In the genomic region with DNA sequence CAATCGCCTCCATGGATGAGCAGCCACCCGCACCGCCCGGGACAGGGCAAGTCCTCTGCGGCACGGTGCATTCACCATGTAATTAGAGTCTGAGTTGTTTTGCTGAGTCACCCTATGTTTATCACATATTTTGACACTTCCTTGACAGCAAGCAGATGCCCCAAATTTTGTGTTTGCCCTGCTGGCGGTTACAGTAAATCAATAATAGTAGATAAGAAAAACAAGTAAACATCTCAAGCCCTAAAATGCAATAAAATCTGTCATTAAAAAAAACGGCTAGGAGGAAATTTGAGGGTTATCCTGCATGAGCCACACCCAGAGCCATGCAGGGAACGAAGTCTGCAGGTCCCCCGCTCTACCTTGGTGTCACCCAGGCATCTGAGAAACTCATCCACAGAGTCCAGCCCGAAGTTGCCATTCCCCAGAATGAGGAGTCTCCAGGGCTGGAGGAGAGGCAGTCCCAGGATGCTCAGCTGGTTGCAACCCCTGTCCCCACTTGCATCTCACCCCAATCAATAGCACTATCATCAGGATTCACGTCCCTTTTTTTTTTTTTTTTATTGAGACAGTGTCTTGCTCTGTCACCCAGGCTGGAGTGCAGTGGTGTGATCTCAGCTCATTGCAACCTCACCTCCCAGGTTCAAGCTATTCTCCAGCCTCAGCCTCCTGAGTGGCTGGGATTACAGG, we compare ENCODE assay signal across 1 cellular context.
TF ChIP-seq lines count a peak whose summit lies in the region.

No MANE protein-coding gene starts in this region.

TF ChIP-seq in K562, 482 proteins besides CTCF, POLR2A, EP300 and RAD21 (continued from another document and continues in another):
- TF ChIP-seq, protein P1, sequence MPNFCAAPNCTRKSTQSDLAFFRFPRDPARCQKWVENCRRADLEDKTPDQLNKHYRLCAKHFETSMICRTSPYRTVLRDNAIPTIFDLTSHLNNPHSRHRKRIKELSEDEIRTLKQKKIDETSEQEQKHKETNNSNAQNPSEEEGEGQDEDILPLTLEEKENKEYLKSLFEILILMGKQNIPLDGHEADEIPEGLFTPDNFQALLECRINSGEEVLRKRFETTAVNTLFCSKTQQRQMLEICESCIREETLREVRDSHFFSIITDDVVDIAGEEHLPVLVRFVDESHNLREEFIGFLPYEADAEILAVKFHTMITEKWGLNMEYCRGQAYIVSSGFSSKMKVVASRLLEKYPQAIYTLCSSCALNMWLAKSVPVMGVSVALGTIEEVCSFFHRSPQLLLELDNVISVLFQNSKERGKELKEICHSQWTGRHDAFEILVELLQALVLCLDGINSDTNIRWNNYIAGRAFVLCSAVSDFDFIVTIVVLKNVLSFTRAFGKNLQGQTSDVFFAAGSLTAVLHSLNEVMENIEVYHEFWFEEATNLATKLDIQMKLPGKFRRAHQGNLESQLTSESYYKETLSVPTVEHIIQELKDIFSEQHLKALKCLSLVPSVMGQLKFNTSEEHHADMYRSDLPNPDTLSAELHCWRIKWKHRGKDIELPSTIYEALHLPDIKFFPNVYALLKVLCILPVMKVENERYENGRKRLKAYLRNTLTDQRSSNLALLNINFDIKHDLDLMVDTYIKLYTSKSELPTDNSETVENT (CRISPR knock-in tag; IDR thresholded peaks at IDR 0.05) = no peak
- TF ChIP-seq SMARCA5 (IDR thresholded peaks at IDR 0.05) (0 out of 2 replicates have a peak, but pooled peaks have one; percentile 28), ZNF384 (IDR thresholded peaks at IDR 0.05; ENCODE audit: low read depth, low read length) (peak; percentile 58), KAT2B (IDR thresholded peaks at IDR 0.05; ENCODE audit: low read depth, low read length) (no peak), HDAC3 (IDR thresholded peaks at IDR 0.05; ENCODE audit: borderline replicate concordance, partially characterized antibody) (peak; percentile 61), GATAD2A (IDR thresholded peaks at IDR 0.05) (no peak), ZSCAN29 (IDR thresholded peaks at IDR 0.05) (no peak), NEUROD1 (IDR thresholded peaks at IDR 0.05; ENCODE audit: borderline replicate concordance, low read depth, low read length, partially characterized antibody) (peak; percentile 67), TAF7 (tag; IDR thresholded peaks at IDR 0.05) (no peak), PHB2 (IDR thresholded peaks at IDR 0.05; ENCODE audit: low read depth) (no peak), KLF16 (IDR thresholded peaks at IDR 0.05) (no peak), BCOR (IDR thresholded peaks at IDR 0.05) (no peak), ZNF239 (CRISPR knock-in tag; IDR thresholded peaks at IDR 0.05) (no peak), TGIF2 (CRISPR knock-in tag; IDR thresholded peaks at IDR 0.05) (no peak), DDX20 (tag; IDR thresholded peaks at IDR 0.05; ENCODE audit: low read depth) (no peak), ATF7 (IDR thresholded peaks at IDR 0.05) (peak; percentile 71; the same call in 1 of the 2 replicates), HDAC6 (IDR thresholded peaks at IDR 0.05; ENCODE audit: low read depth, low read length) (no peak), TCFL5 (CRISPR knock-in tag; conservative IDR thresholded peaks at IDR 0.05) (no peak)
- TF ChIP-seq, protein P2, sequence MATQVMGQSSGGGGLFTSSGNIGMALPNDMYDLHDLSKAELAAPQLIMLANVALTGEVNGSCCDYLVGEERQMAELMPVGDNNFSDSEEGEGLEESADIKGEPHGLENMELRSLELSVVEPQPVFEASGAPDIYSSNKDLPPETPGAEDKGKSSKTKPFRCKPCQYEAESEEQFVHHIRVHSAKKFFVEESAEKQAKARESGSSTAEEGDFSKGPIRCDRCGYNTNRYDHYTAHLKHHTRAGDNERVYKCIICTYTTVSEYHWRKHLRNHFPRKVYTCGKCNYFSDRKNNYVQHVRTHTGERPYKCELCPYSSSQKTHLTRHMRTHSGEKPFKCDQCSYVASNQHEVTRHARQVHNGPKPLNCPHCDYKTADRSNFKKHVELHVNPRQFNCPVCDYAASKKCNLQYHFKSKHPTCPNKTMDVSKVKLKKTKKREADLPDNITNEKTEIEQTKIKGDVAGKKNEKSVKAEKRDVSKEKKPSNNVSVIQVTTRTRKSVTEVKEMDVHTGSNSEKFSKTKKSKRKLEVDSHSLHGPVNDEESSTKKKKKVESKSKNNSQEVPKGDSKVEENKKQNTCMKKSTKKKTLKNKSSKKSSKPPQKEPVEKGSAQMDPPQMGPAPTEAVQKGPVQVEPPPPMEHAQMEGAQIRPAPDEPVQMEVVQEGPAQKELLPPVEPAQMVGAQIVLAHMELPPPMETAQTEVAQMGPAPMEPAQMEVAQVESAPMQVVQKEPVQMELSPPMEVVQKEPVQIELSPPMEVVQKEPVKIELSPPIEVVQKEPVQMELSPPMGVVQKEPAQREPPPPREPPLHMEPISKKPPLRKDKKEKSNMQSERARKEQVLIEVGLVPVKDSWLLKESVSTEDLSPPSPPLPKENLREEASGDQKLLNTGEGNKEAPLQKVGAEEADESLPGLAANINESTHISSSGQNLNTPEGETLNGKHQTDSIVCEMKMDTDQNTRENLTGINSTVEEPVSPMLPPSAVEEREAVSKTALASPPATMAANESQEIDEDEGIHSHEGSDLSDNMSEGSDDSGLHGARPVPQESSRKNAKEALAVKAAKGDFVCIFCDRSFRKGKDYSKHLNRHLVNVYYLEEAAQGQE (CRISPR knock-in tag; IDR thresholded peaks at IDR 0.05; ENCODE audit: low read depth) = no peak
- TF ChIP-seq, protein P3, sequence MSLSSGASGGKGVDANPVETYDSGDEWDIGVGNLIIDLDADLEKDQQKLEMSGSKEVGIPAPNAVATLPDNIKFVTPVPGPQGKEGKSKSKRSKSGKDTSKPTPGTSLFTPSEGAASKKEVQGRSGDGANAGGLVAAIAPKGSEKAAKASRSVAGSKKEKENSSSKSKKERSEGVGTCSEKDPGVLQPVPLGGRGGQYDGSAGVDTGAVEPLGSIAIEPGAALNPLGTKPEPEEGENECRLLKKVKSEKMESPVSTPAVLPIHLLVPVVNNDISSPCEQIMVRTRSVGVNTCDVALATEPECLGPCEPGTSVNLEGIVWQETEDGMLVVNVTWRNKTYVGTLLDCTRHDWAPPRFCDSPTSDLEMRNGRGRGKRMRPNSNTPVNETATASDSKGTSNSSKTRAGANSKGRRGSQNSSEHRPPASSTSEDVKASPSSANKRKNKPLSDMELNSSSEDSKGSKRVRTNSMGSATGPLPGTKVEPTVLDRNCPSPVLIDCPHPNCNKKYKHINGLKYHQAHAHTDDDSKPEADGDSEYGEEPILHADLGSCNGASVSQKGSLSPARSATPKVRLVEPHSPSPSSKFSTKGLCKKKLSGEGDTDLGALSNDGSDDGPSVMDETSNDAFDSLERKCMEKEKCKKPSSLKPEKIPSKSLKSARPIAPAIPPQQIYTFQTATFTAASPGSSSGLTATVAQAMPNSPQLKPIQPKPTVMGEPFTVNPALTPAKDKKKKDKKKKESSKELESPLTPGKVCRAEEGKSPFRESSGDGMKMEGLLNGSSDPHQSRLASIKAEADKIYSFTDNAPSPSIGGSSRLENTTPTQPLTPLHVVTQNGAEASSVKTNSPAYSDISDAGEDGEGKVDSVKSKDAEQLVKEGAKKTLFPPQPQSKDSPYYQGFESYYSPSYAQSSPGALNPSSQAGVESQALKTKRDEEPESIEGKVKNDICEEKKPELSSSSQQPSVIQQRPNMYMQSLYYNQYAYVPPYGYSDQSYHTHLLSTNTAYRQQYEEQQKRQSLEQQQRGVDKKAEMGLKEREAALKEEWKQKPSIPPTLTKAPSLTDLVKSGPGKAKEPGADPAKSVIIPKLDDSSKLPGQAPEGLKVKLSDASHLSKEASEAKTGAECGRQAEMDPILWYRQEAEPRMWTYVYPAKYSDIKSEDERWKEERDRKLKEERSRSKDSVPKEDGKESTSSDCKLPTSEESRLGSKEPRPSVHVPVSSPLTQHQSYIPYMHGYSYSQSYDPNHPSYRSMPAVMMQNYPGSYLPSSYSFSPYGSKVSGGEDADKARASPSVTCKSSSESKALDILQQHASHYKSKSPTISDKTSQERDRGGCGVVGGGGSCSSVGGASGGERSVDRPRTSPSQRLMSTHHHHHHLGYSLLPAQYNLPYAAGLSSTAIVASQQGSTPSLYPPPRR (CRISPR knock-in tag; IDR thresholded peaks at IDR 0.05; ENCODE audit: borderline replicate concordance) = no peak
- TF ChIP-seq, protein P4, sequence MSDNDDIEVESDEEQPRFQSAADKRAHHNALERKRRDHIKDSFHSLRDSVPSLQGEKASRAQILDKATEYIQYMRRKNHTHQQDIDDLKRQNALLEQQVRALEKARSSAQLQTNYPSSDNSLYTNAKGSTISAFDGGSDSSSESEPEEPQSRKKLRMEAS (CRISPR knock-in tag; IDR thresholded peaks at IDR 0.05) = no peak
- TF ChIP-seq, protein P5, sequence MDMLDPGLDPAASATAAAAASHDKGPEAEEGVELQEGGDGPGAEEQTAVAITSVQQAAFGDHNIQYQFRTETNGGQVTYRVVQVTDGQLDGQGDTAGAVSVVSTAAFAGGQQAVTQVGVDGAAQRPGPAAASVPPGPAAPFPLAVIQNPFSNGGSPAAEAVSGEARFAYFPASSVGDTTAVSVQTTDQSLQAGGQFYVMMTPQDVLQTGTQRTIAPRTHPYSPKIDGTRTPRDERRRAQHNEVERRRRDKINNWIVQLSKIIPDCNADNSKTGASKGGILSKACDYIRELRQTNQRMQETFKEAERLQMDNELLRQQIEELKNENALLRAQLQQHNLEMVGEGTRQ (CRISPR knock-in tag; IDR thresholded peaks at IDR 0.05) = no peak
- TF ChIP-seq, protein P6, sequence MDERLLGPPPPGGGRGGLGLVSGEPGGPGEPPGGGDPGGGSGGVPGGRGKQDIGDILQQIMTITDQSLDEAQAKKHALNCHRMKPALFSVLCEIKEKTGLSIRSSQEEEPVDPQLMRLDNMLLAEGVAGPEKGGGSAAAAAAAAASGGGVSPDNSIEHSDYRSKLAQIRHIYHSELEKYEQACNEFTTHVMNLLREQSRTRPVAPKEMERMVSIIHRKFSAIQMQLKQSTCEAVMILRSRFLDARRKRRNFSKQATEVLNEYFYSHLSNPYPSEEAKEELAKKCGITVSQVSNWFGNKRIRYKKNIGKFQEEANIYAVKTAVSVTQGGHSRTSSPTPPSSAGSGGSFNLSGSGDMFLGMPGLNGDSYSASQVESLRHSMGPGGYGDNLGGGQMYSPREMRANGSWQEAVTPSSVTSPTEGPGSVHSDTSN (CRISPR knock-in tag; IDR thresholded peaks at IDR 0.05; ENCODE audit: low read depth) = 0 out of 2 replicates have a peak, but pooled peaks have one; percentile 7
- TF ChIP-seq, protein P6 (tag; conservative IDR thresholded peaks at IDR 0.05; ENCODE audit: low read depth) = peak; percentile 96
- TF ChIP-seq, protein P7, sequence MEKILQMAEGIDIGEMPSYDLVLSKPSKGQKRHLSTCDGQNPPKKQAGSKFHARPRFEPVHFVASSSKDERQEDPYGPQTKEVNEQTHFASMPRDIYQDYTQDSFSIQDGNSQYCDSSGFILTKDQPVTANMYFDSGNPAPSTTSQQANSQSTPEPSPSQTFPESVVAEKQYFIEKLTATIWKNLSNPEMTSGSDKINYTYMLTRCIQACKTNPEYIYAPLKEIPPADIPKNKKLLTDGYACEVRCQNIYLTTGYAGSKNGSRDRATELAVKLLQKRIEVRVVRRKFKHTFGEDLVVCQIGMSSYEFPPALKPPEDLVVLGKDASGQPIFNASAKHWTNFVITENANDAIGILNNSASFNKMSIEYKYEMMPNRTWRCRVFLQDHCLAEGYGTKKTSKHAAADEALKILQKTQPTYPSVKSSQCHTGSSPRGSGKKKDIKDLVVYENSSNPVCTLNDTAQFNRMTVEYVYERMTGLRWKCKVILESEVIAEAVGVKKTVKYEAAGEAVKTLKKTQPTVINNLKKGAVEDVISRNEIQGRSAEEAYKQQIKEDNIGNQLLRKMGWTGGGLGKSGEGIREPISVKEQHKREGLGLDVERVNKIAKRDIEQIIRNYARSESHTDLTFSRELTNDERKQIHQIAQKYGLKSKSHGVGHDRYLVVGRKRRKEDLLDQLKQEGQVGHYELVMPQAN (IDR thresholded peaks at IDR 0.05; ENCODE audit: borderline replicate concordance) = no peak
- TF ChIP-seq, protein P8, sequence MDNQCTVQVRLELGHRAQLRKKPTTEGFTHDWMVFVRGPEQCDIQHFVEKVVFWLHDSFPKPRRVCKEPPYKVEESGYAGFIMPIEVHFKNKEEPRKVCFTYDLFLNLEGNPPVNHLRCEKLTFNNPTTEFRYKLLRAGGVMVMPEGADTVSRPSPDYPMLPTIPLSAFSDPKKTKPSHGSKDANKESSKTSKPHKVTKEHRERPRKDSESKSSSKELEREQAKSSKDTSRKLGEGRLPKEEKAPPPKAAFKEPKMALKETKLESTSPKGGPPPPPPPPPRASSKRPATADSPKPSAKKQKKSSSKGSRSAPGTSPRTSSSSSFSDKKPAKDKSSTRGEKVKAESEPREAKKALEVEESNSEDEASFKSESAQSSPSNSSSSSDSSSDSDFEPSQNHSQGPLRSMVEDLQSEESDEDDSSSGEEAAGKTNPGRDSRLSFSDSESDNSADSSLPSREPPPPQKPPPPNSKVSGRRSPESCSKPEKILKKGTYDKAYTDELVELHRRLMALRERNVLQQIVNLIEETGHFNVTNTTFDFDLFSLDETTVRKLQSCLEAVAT (IDR thresholded peaks at IDR 0.05) = no peak
- TF ChIP-seq, protein P9, sequence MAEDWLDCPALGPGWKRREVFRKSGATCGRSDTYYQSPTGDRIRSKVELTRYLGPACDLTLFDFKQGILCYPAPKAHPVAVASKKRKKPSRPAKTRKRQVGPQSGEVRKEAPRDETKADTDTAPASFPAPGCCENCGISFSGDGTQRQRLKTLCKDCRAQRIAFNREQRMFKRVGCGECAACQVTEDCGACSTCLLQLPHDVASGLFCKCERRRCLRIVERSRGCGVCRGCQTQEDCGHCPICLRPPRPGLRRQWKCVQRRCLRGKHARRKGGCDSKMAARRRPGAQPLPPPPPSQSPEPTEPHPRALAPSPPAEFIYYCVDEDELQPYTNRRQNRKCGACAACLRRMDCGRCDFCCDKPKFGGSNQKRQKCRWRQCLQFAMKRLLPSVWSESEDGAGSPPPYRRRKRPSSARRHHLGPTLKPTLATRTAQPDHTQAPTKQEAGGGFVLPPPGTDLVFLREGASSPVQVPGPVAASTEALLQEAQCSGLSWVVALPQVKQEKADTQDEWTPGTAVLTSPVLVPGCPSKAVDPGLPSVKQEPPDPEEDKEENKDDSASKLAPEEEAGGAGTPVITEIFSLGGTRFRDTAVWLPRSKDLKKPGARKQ (CRISPR knock-in tag; IDR thresholded peaks at IDR 0.05) = no peak
- TF ChIP-seq, protein P10, sequence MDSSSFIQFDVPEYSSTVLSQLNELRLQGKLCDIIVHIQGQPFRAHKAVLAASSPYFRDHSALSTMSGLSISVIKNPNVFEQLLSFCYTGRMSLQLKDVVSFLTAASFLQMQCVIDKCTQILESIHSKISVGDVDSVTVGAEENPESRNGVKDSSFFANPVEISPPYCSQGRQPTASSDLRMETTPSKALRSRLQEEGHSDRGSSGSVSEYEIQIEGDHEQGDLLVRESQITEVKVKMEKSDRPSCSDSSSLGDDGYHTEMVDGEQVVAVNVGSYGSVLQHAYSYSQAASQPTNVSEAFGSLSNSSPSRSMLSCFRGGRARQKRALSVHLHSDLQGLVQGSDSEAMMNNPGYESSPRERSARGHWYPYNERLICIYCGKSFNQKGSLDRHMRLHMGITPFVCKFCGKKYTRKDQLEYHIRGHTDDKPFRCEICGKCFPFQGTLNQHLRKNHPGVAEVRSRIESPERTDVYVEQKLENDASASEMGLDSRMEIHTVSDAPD (CRISPR knock-in tag; IDR thresholded peaks at IDR 0.05) = no peak
